In the genomic region with DNA sequence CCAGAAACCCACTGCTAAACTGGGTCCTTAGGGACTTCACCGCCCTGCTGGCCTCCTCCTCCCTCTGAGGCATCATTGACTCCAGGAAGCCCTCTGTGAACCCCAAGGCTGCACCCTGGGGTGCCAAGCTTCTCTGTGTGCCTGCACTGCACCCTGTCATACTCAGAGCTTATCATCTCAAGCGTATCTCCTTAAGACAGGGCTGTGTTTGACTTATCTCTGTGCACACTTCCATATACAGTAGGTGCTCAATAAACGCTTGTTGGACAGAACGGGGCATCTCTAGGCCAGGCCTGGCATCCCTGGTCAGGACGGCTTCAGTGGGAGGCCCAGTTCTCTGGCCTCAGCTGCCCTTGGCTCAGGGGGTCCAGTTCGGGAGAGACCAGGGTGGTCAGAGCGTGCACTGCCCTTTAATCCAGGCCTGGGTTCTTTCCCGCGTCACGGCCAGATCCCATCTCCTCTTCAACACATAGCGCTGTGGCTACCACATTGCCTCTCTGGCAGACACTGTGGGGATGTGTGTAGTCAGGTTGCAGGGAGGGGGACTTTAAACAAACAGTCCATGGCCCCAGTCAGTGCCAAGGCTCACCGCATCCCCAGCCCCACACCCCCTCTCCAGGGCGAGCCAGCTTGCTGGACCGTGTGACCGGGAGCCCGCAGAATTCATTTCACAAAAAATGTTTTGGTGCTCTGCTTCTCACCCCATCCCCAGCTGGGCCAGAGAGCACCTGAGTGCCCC, we compare ENCODE assay signal across 18 cellular contexts. TPM values are rescaled to one million over a fixed set of nuclear protein-coding genes. Genes with fewer than 3 reads are reported as not detected.
A peak's percentile ranks its signal among the peaks of the same experiment; 100 is the strongest.
DNase-seq lines count a peak whose midpoint lies in the region; ATAC-seq and TF ChIP-seq lines count a peak whose summit lies in the region.
"Had no signal": no experiment of that assay in that cellular context is flagged by ENCODE, and none has a peak within 500 bp of the region (broad histone marks: within the 10 kb centered on the region; RNA-seq: fewer than 3 reads in every experiment).

No MANE protein-coding gene starts in this region.

- POLR2A ChIA-PET in A673 (lab: Charles Lee; ENCODE audit: low non-redundant PET), result no interaction called here

- H3K36me3 ChIP-seq in endodermal cell (ENCODE audit: control insufficient read depth, insufficient read depth, low read length) (no peaks in the 10 kb centered on the region), A673 (ENCODE audit: insufficient read depth, low read length, poor library complexity, severe bottlenecking) (no peaks in the 10 kb centered on the region)

- BruUV-seq in A673 (replicated peaks; lab: Mats Ljungman, UMichigan), result no TSS peak

- DNase-seq in NCI-H1092 (lab: John Stamatoyannopoulos, UW), result peak; percentile 56
- peak; percentile 53 for DNase-seq in endodermal cell
- no peak for DNase-seq in mesothelial cell of epicardium (ENCODE audit: low spot score in 2 of 2, unreplicated experiment in 2 of 2)
- no peak for DNase-seq in ureter (ENCODE audit: low spot score)
- no peak for DNase-seq in A673 (ENCODE audit: low spot score)
- DNase-seq: activated CD4-positive, CD25-positive, alpha-beta regulatory T cell treated with anti-CD3 and anti-CD28 coated beads, Interleukin-2, amount 50 U/mL, for 72 hours; activated CD8-positive, alpha-beta memory T cell treated with anti-CD3 and anti-CD28 coated beads, Interleukin-2, amount 50 U/mL, for 4 hours; activated naive CD4-positive, alpha-beta T cell treated with anti-CD3 and anti-CD28 coated beads, Interleukin-2, amount 10 ng/mL, durations not matched to agents 7 days and 5 days; central memory CD4-positive, alpha-beta T cell; HCEC 1CT; left colon; natural killer cell; NCI-H1930; T-cell had no signal

- H3K27ac Mint-ChIP-seq in endodermal cell (no peak overlapping the region), mesothelial cell of epicardium (peak overlapping the region; percentile 89)
- H3K27ac Mint-ChIP-seq in stimulated activated memory B cell treated with anti-CD40 and anti-IgM and Interleukin-4, amounts not matched to agents 10 μg/mL and 1 μg/mL and 100 μg/mL, for 72 hours, result peak overlapping the region; percentile 17
- H3K27ac Mint-ChIP-seq: natural killer cell, T-cell had no signal

- 93 to 94% methylated on average over 7 to 16 of the region's 16 CpGs for WGBS in endodermal cell (ENCODE audit: insufficient coverage in 1 of 2, insufficient read length in 1 of 2), 2 experiments

- H3K27ac ChIP-seq in endodermal cell (ENCODE audit: low read depth, low read length) (peak overlapping the region; percentile 74), A673 (ENCODE audit: low read depth, low read length, poor library complexity, severe bottlenecking) (no peak overlapping the region)
- H3K27ac ChIP-seq: C4-2B had no signal

- no peak overlapping the region for H3K4me3 Mint-ChIP-seq in endodermal cell
- H3K4me3 Mint-ChIP-seq in mesothelial cell of epicardium, result no peak overlapping the region
- H3K4me3 Mint-ChIP-seq in stimulated activated memory B cell treated with anti-CD40 and anti-IgM and Interleukin-4, amounts not matched to agents 10 μg/mL and 1 μg/mL and 100 μg/mL, for 72 hours, result no peak overlapping the region
- H3K4me3 Mint-ChIP-seq: activated naive CD4-positive, alpha-beta T cell treated with anti-CD3 and anti-CD28 coated beads, Interleukin-2, amount 10 ng/mL, durations not matched to agents 7 days and 5 days; natural killer cell; T-cell had no signal

- H3K9ac ChIP-seq in endodermal cell (ENCODE audit: extremely low read depth, low read length, poor library complexity, severe bottlenecking), result no peak overlapping the region

- no peak for ATAC-seq in stimulated activated memory B cell treated with anti-CD40 and anti-IgM and Interleukin-4, amounts not matched to agents 10 μg/mL and 1 μg/mL and 100 μg/mL, for 72 hours
- ATAC-seq in HG03135 (IDR thresholded peaks at IDR 0.05; ENCODE audit: unreplicated experiment) (no peak), HG03520 (IDR thresholded peaks at IDR 0.05; ENCODE audit: unreplicated experiment) (no peak)
- ATAC-seq: left colon, natural killer cell, T-cell had no signal

- H3K9me3 Mint-ChIP-seq in endodermal cell (no peaks in the 10 kb centered on the region), mesothelial cell of epicardium (no peaks in the 10 kb centered on the region)
- no peaks in the 10 kb centered on the region for H3K9me3 Mint-ChIP-seq in stimulated activated memory B cell treated with anti-CD40 and anti-IgM and Interleukin-4, amounts not matched to agents 10 μg/mL and 1 μg/mL and 100 μg/mL, for 72 hours
- H3K9me3 Mint-ChIP-seq: activated naive CD4-positive, alpha-beta T cell treated with anti-CD3 and anti-CD28 coated beads, Interleukin-2, amount 10 ng/mL, durations not matched to agents 7 days and 5 days; natural killer cell; T-cell had no signal

- H3K27me3 Mint-ChIP-seq in endodermal cell (ENCODE audit: insufficient read depth), result peaks cover 7% of the 10 kb centered on the region
- H3K27me3 Mint-ChIP-seq in mesothelial cell of epicardium (ENCODE audit: low read depth), result no peaks in the 10 kb centered on the region
- no peaks in the 10 kb centered on the region for H3K27me3 Mint-ChIP-seq in stimulated activated memory B cell treated with anti-CD40 and anti-IgM and Interleukin-4, amounts not matched to agents 10 μg/mL and 1 μg/mL and 100 μg/mL, for 72 hours

- CTCF ChIA-PET in A673 (lab: Charles Lee), result no interaction called here

- peaks cover 18% of the 10 kb centered on the region for H3K4me1 ChIP-seq in endodermal cell (ENCODE audit: control insufficient read depth, insufficient read depth, low read length)
- no peaks in the 10 kb centered on the region for H3K4me1 ChIP-seq in A673 (ENCODE audit: insufficient read depth, low read length, poor library complexity, severe bottlenecking)

- H3K36me3 Mint-ChIP-seq in endodermal cell (ENCODE audit: low read depth) (no peaks in the 10 kb centered on the region), mesothelial cell of epicardium (no peaks in the 10 kb centered on the region)
- H3K36me3 Mint-ChIP-seq in stimulated activated memory B cell treated with anti-CD40 and anti-IgM and Interleukin-4, amounts not matched to agents 10 μg/mL and 1 μg/mL and 100 μg/mL, for 72 hours, result no peaks in the 10 kb centered on the region
- H3K36me3 Mint-ChIP-seq: activated naive CD4-positive, alpha-beta T cell treated with anti-CD3 and anti-CD28 coated beads, Interleukin-2, amount 10 ng/mL, durations not matched to agents 7 days and 5 days; natural killer cell; T-cell had no signal

- no peaks in the 10 kb centered on the region for H3K9me3 ChIP-seq in endodermal cell (ENCODE audit: control insufficient read depth, low read length)
- H3K9me3 ChIP-seq in A673 (ENCODE audit: low read depth, low read length, poor library complexity, severe bottlenecking), result no peaks in the 10 kb centered on the region

- no peak for TF ChIP-seq CTCF in endodermal cell (conservative IDR thresholded peaks at IDR 0.05)
- TF ChIP-seq CTCF in mesothelial cell of epicardium (IDR thresholded peaks at IDR 0.05; ENCODE audit: unreplicated experiment), result no peak
- TF ChIP-seq CTCF in A673 (conservative IDR thresholded peaks at IDR 0.05; ENCODE audit: low read depth, low read length), result no peak

- intact Hi-C loops in A673 (cut with micrococcal nuclease; ENCODE audit: unreplicated experiment), result no loop called here

- H3K4me1 Mint-ChIP-seq in endodermal cell, result peaks cover 37% of the 10 kb centered on the region
- peaks cover 23% of the 10 kb centered on the region for H3K4me1 Mint-ChIP-seq in mesothelial cell of epicardium
- H3K4me1 Mint-ChIP-seq in stimulated activated memory B cell treated with anti-CD40 and anti-IgM and Interleukin-4, amounts not matched to agents 10 μg/mL and 1 μg/mL and 100 μg/mL, for 72 hours, result peaks cover 32% of the 10 kb centered on the region
- H3K4me1 Mint-ChIP-seq: activated naive CD4-positive, alpha-beta T cell treated with anti-CD3 and anti-CD28 coated beads, Interleukin-2, amount 10 ng/mL, durations not matched to agents 7 days and 5 days; natural killer cell had no signal

- peaks cover 7% of the 10 kb centered on the region for H3K27me3 ChIP-seq in endodermal cell (ENCODE audit: control insufficient read depth, insufficient read depth, low read length, poor library complexity, severe bottlenecking)
- no peaks in the 10 kb centered on the region for H3K27me3 ChIP-seq in A673 (replicated peaks; ENCODE audit: insufficient read depth, low read depth, low read length, poor library complexity)

- no peak overlapping the region for H3K4me3 ChIP-seq in endodermal cell (ENCODE audit: low read length)
- H3K4me3 ChIP-seq in A673 (ENCODE audit: low read depth, low read length, poor library complexity, severe bottlenecking), result no peak overlapping the region

RNA-seq across cellular contexts. Expression of gene MAGEF1, which starts 33.4 kb away (rescaled TPM):
- total RNA-seq in endodermal cell (10 to 100 TPM; 61.3 to 86.5 TPM), mesothelial cell of epicardium (67.6 to 68.9 TPM (median 68.4 TPM) in 3 replicates), ureter (30.4 TPM), A673 (2021) (47.6 and 51.2 TPM in 2 replicates)
- polyA plus RNA-seq in endodermal cell (2013, experiment 1 of 2), result 76.3 TPM
- polyA plus RNA-seq in endodermal cell (2013, experiment 2 of 2), result 65.0 TPM

Comparison
In these comparisons a context has a peak if more than half of its experiments do, and no peak if none do; other contexts are left out.
1. DNase-seq: peak in NCI-H1092 (single experiment) and endodermal cell (single experiment); none in mesothelial cell of epicardium (0 of 2), ureter (single experiment) and A673 (single experiment).